ENCODE assay signal across 1 cellular context in genomic region chr16:4693296-4693955, GRCh38.
TF ChIP-seq lines count a peak whose summit lies in the region.

Gene NUDT16L1 (plus strand): TSS chr16:4693562. CDS start chr16:4693727, 165 bp downstream.

TF ChIP-seq in WTC11, 78 proteins besides CTCF, POLR2A, EP300 and RAD21 (continued from another document):
- TF ChIP-seq JUN (CRISPR knock-in tag; IDR thresholded peaks at IDR 0.05) (peak; percentile 65; the same call in 1 of the 2 replicates), TEAD1 (CRISPR knock-in tag; IDR thresholded peaks at IDR 0.05) (peak; percentile 71; the same call in 1 of the 2 replicates), CREM (CRISPR knock-in tag; IDR thresholded peaks at IDR 0.05) (0 out of 2 replicates have a peak, but pooled peaks have one; percentile 49), ZMAT4 (CRISPR knock-in tag; IDR thresholded peaks at IDR 0.05) (no peak), MAX (CRISPR knock-in tag; IDR thresholded peaks at IDR 0.05) (peak; percentile 37; the same call in 1 of the 2 replicates), ZNF396 (CRISPR knock-in tag; IDR thresholded peaks at IDR 0.05; ENCODE audit: borderline replicate concordance) (no peak), ZNF219 (CRISPR knock-in tag; IDR thresholded peaks at IDR 0.05; ENCODE audit: borderline replicate concordance) (0 out of 2 replicates have a peak, but pooled peaks have one; percentile 71), ETV6 (CRISPR knock-in tag; IDR thresholded peaks at IDR 0.05) (peak; percentile 56; the same call in 1 of the 2 replicates)
TF ChIP-seq in WTC11: peak in this region for 16.
